In the genomic region with DNA sequence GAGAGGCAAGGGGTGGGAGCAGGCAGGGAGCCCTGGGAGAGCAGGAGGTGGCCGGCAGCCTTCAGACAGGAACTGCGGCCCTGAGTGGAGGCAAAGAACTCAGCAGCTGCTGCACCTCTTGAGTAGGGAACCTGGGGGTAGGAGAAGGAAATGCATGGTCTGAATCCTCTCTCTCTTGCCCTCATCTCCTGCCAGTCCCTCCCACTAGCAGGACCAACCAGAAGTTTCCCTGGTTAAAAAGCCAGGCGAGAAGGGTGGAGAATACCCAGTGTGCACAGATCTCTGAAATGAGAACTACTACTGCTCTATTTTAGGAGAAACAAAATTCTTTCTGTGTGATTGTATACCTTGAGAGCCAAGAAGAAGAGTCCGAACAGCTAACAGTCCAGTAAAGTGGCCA, we compare ENCODE assay signal across 9 cellular contexts. TPM values are rescaled to one million over a fixed set of nuclear protein-coding genes. Genes with fewer than 3 reads are reported as not detected.
DNase-seq lines count a peak whose midpoint lies in the region; ATAC-seq and TF ChIP-seq lines count a peak whose summit lies in the region.
"Had no signal": no experiment of that assay in that cellular context is flagged by ENCODE, and none has a peak within 500 bp of the region (broad histone marks: within the 10 kb centered on the region; RNA-seq: fewer than 3 reads in every experiment).

No MANE protein-coding gene starts in this region.

- H3K9ac ChIP-seq in BLaER1 treated with 17β-estradiol and CSF1 and Interleukin-3, amounts not matched to agents 10 nM and 100 nM, result peak overlapping the region in 9 of 11 experiments; percentile 10 to 75 (median 34); a peak in 10 of 22 replicates
- H3K9ac ChIP-seq: neural progenitor cell had no signal

- peaks cover 44 to 61% (median 54%) of the 10 kb centered on the region in 10 experiments for H3K4me1 ChIP-seq in BLaER1 treated with 17β-estradiol and CSF1 and Interleukin-3, amounts not matched to agents 10 nM and 100 nM
- H3K4me1 ChIP-seq in SJSA1 (replicated peaks) (peaks cover 71% of the 10 kb centered on the region), mucosa of descending colon (ENCODE audit: low read depth) (peaks cover 6% of the 10 kb centered on the region)
- H3K4me1 ChIP-seq: neural progenitor cell had no signal

- DNase-seq in SJSA1 (ENCODE audit: low read depth in 1 of 2, low spot score in 2 of 2) (peak; percentile 77 to 82), fibroblast of pulmonary artery (ENCODE audit: low read depth) (peak; percentile 43), omental fat pad (ENCODE audit: low spot score) (no peak), MG63 (no peak), posterior cingulate gyrus (no peak), mucosa of descending colon (no peak)

- no peak for TF ChIP-seq CTCF in fibroblast of pulmonary artery (IDR thresholded peaks at IDR 0.05; ENCODE audit: low read length, missing control alignments)
- peak in 1 of 3 donors; percentile 11 for TF ChIP-seq CTCF in omental fat pad (IDR thresholded peaks at IDR 0.05)
- TF ChIP-seq CTCF in mucosa of descending colon (IDR thresholded peaks at IDR 0.05), result no peak

- H4K20me1 ChIP-seq in BLaER1 treated with 17β-estradiol and CSF1 and Interleukin-3, amounts not matched to agents 10 nM and 100 nM, result peaks cover 0 to 48% (median 12%) of the 10 kb centered on the region in 11 experiments; a peak in 13 of 22 replicates

- H3K36me3 ChIP-seq in BLaER1 treated with 17β-estradiol and CSF1 and Interleukin-3, amounts not matched to agents 10 nM and 100 nM, result peaks cover 21 to 35% (median 27%) of the 10 kb centered on the region in 11 experiments
- H3K36me3 ChIP-seq in SJSA1, result peaks cover 22% of the 10 kb centered on the region
- H3K36me3 ChIP-seq in MG63, result no peaks in the 10 kb centered on the region
- no peaks in the 10 kb centered on the region for H3K36me3 ChIP-seq in mucosa of descending colon (ENCODE audit: low read depth)
- H3K36me3 ChIP-seq: neural progenitor cell had no signal

- ATAC-seq in omental fat pad (ENCODE audit: low FRiP score), result peak; percentile 59
- no peak for ATAC-seq in HG03095 (IDR thresholded peaks at IDR 0.05; ENCODE audit: unreplicated experiment)
- no peak for ATAC-seq in mucosa of descending colon

- H3K27me3 ChIP-seq in BLaER1 treated with 17β-estradiol and CSF1 and Interleukin-3, amounts not matched to agents 10 nM and 100 nM, result no peaks in the 10 kb centered on the region
- H3K27me3 ChIP-seq in SJSA1 (replicated peaks) (no peaks in the 10 kb centered on the region), MG63 (no peaks in the 10 kb centered on the region)
- H3K27me3 ChIP-seq: neural progenitor cell had no signal

- H3K27ac ChIP-seq in BLaER1 treated with 17β-estradiol and CSF1 and Interleukin-3, amounts not matched to agents 10 nM and 100 nM, result peak overlapping the region in 9 of 11 experiments; percentile 1 to 76 (median 30); a peak in 8 of 22 replicates
- peak overlapping the region; percentile 99 for H3K27ac ChIP-seq in SJSA1
- H3K27ac ChIP-seq: neural progenitor cell had no signal

- H3K4me2 ChIP-seq in BLaER1 treated with 17β-estradiol and CSF1 and Interleukin-3, amounts not matched to agents 10 nM and 100 nM, result peak overlapping the region; percentile 10 to 93 (median 52); a peak in 17 of 22 replicates
- H3K4me2 ChIP-seq: neural progenitor cell had no signal

- no peak overlapping the region for H3K4me3 ChIP-seq in BLaER1 treated with 17β-estradiol and CSF1 and Interleukin-3, amounts not matched to agents 10 nM and 100 nM
- H3K4me3 ChIP-seq in SJSA1, result peak overlapping the region; percentile 10; the same call in 1 of the 2 replicates
- H3K4me3 ChIP-seq in fibroblast of pulmonary artery (replicated peaks; ENCODE audit: low read depth, low read length), result no peak overlapping the region
- H3K4me3 ChIP-seq in MG63, result no peak overlapping the region
- H3K4me3 ChIP-seq in mucosa of descending colon, result no peak overlapping the region
- H3K4me3 ChIP-seq: neural progenitor cell had no signal

- intact Hi-C loops in posterior cingulate gyrus (cut with DNase I) (loop anchor here (5.0 kb wide), 1 partner anchor 67 kb away; no protein-coding TSS in a partner anchor), mucosa of descending colon (cut with DNase I, micrococcal nuclease) (loop anchor here in 1 of 2 donors (5.0 kb wide), 2 partner anchors 52 to 142 kb away; partner anchors contain the start of gene SERPINB1)

- H3K9me3 ChIP-seq in BLaER1 treated with 17β-estradiol and CSF1 and Interleukin-3, amounts not matched to agents 10 nM and 100 nM (replicated peaks in 1 of 11), result no peaks in the 10 kb centered on the region
- no peaks in the 10 kb centered on the region for H3K9me3 ChIP-seq in SJSA1 (replicated peaks)
- no peaks in the 10 kb centered on the region for H3K9me3 ChIP-seq in MG63
- H3K9me3 ChIP-seq in mucosa of descending colon, result no peaks in the 10 kb centered on the region

RNA-seq across cellular contexts. Expression of gene WRNIP1, which starts 25.4 kb away (rescaled TPM):
- total RNA-seq in SJSA1 (2014; rRNA removed; shearing (Covaris generic)), result 122 and 130 TPM in 2 replicates
- total RNA-seq in omental fat pad (10 to 100 TPM; 31.6 to 66.4 (median 46.1) TPM), mucosa of descending colon (10 to 100 TPM; 39.0 to 41.1 (median 39.7) TPM)
- total RNA-seq in MG63 (2014; rRNA removed; shearing (Covaris generic); ENCODE audit: low replicate concordance), result 41.7 and 53.3 TPM in 2 replicates

RNA-seq across cellular contexts. Expression of gene MYLK4, which starts 39.9 kb away (rescaled TPM):
- total RNA-seq in SJSA1 (2014; rRNA removed; shearing (Covaris generic)), result 0.26 TPM in 1 of 2 replicates, not detected in the other
- total RNA-seq in omental fat pad (under 1 TPM; 0.28 to 0.79 (median 0.46) TPM), mucosa of descending colon (under 1 TPM; 0.41 to 0.82 (median 0.43) TPM)
- not detected in 2 replicates for total RNA-seq in MG63 (2014; rRNA removed; shearing (Covaris generic); ENCODE audit: low replicate concordance)

RNA-seq across cellular contexts. Expression of gene SERPINB1, which starts 51.1 kb away (rescaled TPM):
- total RNA-seq in SJSA1 (2014; rRNA removed; shearing (Covaris generic)), result 22.6 and 28.0 TPM in 2 replicates
- 100 to 1,000 TPM in 1 of 4 donors, 10 to 100 TPM in 3; 40.8 to 146 (median 50.1) TPM for total RNA-seq in omental fat pad
- 8.8 and 12.0 TPM in 2 replicates for total RNA-seq in MG63 (2014; rRNA removed; shearing (Covaris generic); ENCODE audit: low replicate concordance)
- total RNA-seq in mucosa of descending colon, result 100 to 1,000 TPM in 2 of 3 donors, 10 to 100 TPM in 1; 66.7 to 187 (median 132) TPM

Comparison
In these comparisons a context has a peak if more than half of its experiments do, and no peak if none do; other contexts are left out.
1. DNase-seq: peak in SJSA1 (2 of 2) and fibroblast of pulmonary artery (single experiment); none in omental fat pad (single experiment), MG63 (single experiment), posterior cingulate gyrus (0 of 10) and mucosa of descending colon (0 of 3).